In the genomic region with DNA sequence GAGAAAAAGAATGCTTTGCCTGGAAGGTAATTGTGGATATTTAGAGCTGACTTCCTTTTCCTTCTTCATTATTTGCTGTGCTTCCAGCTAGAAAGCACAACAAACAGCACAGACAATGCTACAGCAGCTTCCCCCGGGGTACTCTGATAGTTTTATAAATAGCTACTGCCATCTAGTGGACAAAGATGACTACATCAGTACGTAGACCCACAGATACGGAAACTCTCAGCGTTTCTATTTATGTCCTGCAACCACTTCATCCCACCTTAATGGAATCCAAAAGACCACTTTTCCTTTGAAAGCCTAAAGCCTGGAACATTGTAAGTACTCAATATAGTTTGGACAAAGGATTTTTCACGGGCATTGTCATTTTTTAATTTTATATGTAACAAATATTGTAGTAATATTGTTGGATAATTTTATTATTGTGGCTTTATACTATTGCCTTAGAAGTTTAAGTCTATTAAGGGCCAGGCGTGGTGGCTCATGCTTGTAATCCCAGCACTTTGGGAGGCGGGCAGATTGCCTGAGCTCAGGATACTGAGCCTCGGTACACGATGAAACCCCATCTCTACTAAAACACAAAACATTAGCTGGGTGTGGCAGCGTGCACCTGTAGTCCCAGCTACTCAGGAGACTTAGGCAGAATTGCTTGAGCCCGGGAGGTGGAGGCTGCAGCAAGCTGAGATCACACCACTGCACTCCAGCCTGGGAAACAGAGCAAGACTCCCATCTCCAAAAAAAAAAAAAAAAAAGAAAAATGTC, we compare ENCODE assay signal across 1 cellular context.
TF ChIP-seq lines count a peak whose summit lies in the region.

No MANE protein-coding gene starts in this region.

TF ChIP-seq in A549, 52 proteins besides CTCF, POLR2A, EP300 and RAD21 (continued from another document):
- TF ChIP-seq POLR2AphosphoS2 (conservative IDR thresholded peaks at IDR 0.05; ENCODE audit: low read length), result peak; percentile 71
